ENCODE assay signal across 9 cellular contexts in the genomic region with DNA sequence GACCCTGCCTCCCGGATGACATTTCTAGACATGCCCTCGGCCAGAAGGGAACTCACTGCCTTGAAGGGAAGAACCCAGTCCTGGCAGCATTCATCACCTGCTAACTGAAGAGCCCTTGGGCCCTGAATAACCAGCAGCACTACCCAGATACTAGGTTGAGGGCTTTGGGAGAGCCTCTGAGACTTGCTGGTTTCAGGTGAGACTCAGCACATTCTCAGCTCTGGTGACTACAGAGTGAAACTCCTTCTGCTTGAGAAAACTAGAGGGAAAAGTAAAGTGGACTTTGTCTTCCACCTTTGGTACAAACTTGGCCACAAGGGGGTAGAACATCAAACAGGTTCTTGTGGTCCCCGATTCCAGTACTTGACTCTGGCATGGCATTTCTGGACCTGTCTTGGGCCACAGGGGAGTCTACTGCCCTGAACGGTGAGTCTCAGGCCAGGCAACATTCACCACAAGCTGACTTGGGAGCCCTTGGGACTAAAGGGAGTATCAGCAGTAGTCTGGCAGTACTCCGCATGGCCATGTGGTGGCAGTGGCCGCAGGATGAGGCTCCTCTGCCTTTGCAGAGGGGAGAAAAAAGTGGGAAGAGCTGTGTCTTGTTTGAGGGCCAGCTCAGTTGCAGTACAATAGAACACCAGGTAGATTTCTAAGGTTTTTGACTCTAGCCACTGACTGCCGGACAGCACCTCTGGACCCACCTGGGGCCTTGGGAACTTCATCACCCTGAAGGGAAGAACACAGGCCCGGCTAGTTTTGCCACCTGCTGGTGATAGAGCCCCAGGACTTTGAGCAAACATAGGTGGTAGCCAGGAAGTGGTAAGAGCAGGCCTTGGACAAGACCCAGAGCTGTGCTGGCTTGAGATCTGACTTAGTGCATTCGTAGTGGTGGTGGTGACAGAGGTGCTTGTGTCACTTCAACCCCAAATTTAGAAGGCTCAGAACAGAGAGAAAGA.
DNase-seq lines count a peak whose midpoint lies in the region; ATAC-seq and TF ChIP-seq lines count a peak whose summit lies in the region.
"Had no signal": no experiment of that assay in that cellular context is flagged by ENCODE, and none has a peak within 500 bp of the region (broad histone marks: within the 10 kb centered on the region; RNA-seq: fewer than 3 reads in every experiment).

No MANE protein-coding gene starts in this region.

- H3K36me3 Mint-ChIP-seq in activated CD8-positive, alpha-beta T cell treated with anti-CD3 and anti-CD28 coated beads for 36 hours (ENCODE audit: low read depth), result no peaks in the 10 kb centered on the region
- no peaks in the 10 kb centered on the region for H3K36me3 Mint-ChIP-seq in activated CD8-positive, alpha-beta T cell treated with anti-CD3 and anti-CD28 coated beads, Interleukin-2, amount 10 ng/mL, durations not matched to agents 7 days and 5 days (ENCODE audit: low read depth)

- WGBS in psoas muscle, 3 donors, result 54 to 77% (median 62%) methylated on average over 7 to 9 of the region's 9 CpGs

- intact Hi-C loops in activated CD8-positive, alpha-beta T cell treated with anti-CD3 and anti-CD28 coated beads for 36 hours (cut with micrococcal nuclease), result no loop called here
- intact Hi-C loops in psoas muscle (cut with DNase I), result no loop called here

- peaks cover 2% of the 10 kb centered on the region for H3K9me3 Mint-ChIP-seq in activated CD8-positive, alpha-beta T cell treated with anti-CD3 and anti-CD28 coated beads for 36 hours
- peaks cover 8% of the 10 kb centered on the region for H3K9me3 Mint-ChIP-seq in activated CD8-positive, alpha-beta T cell treated with anti-CD3 and anti-CD28 coated beads, Interleukin-2, amount 10 ng/mL, durations not matched to agents 7 days and 5 days (ENCODE audit: insufficient read depth)

- no peaks in the 10 kb centered on the region for H3K4me1 ChIP-seq in psoas muscle

- no peaks in the 10 kb centered on the region for H3K27me3 Mint-ChIP-seq in activated CD8-positive, alpha-beta T cell treated with anti-CD3 and anti-CD28 coated beads for 36 hours
- no peaks in the 10 kb centered on the region for H3K27me3 Mint-ChIP-seq in activated CD8-positive, alpha-beta T cell treated with anti-CD3 and anti-CD28 coated beads, Interleukin-2, amount 10 ng/mL, durations not matched to agents 7 days and 5 days (ENCODE audit: low read depth)

- H3K9me3 ChIP-seq in psoas muscle, result no peaks in the 10 kb centered on the region

- no peak for ATAC-seq in activated CD8-positive, alpha-beta T cell treated with anti-CD3 and anti-CD28 coated beads for 36 hours
- no peak for ATAC-seq in activated CD8-positive, alpha-beta T cell treated with anti-CD3 and anti-CD28 coated beads, Interleukin-2, amount 10 ng/mL, durations not matched to agents 7 days and 5 days
- no peak for ATAC-seq in psoas muscle

- POLR2A ChIA-PET in activated CD8-positive, alpha-beta T cell treated with anti-CD3 and anti-CD28 coated beads for 36 hours (lab: Charles Lee), result no interaction called here
- POLR2A ChIA-PET in activated CD8-positive, alpha-beta T cell treated with anti-CD3 and anti-CD28 coated beads, Interleukin-2, amount 10 ng/mL, durations not matched to agents 7 days and 5 days (lab: Charles Lee), result no interaction called here

- DNase-seq in activated CD8-positive, alpha-beta T cell treated with anti-CD3 and anti-CD28 coated beads for 36 hours, result peak; percentile 3
- no peak for DNase-seq in activated CD8-positive, alpha-beta T cell treated with anti-CD3 and anti-CD28 coated beads, Interleukin-2, amount 10 ng/mL, durations not matched to agents 7 days and 5 days
- DNase-seq in NCI-H1092 (lab: John Stamatoyannopoulos, UW), result peak; percentile 6
- DNase-seq in dermis blood vessel endothelial cell, result peak; percentile 51
- DNase-seq in psoas muscle, result no peak
- DNase-seq in NCI-H2171 (lab: John Stamatoyannopoulos, UW), result no peak
- no peak for DNase-seq in NCI-H446 treated with DMSO at 0.1 percent for 48 hours (lab: John Stamatoyannopoulos, UW)
- no peak for DNase-seq in activated naive CD4-positive, alpha-beta T cell treated with anti-CD3 and anti-CD28 coated beads, Interleukin-2, amount 50 U/mL, for 16 hours

- H3K27ac Mint-ChIP-seq in activated CD8-positive, alpha-beta T cell treated with anti-CD3 and anti-CD28 coated beads for 36 hours, result no peak overlapping the region
- no peak overlapping the region for H3K27ac Mint-ChIP-seq in activated CD8-positive, alpha-beta T cell treated with anti-CD3 and anti-CD28 coated beads, Interleukin-2, amount 10 ng/mL, durations not matched to agents 7 days and 5 days

- peaks cover 0 to 8% (median 0%) of the 10 kb centered on the region in 3 donors for H3K27me3 ChIP-seq in psoas muscle (ENCODE audit: insufficient read depth in 3 of 3, low read length in 2 of 3)

- H3K36me3 ChIP-seq in psoas muscle (ENCODE audit: insufficient read depth in 1 of 2, low read depth in 1 of 2), result no peaks in the 10 kb centered on the region

- H3K27ac ChIP-seq in psoas muscle, result no peak overlapping the region
- H3K27ac ChIP-seq: epithelial cell of prostate had no signal

- CTCF ChIA-PET in activated CD8-positive, alpha-beta T cell treated with anti-CD3 and anti-CD28 coated beads for 36 hours (lab: Charles Lee), result interaction anchor here (1.1 kb wide), 1 partner anchor 9 kb away, joined by 4 read pairs; no protein-coding TSS in a partner anchor
- CTCF ChIA-PET in activated CD8-positive, alpha-beta T cell treated with anti-CD3 and anti-CD28 coated beads, Interleukin-2, amount 10 ng/mL, durations not matched to agents 7 days and 5 days (lab: Charles Lee), result no interaction called here

- H3K4me3 Mint-ChIP-seq in activated CD8-positive, alpha-beta T cell treated with anti-CD3 and anti-CD28 coated beads for 36 hours, result no peak overlapping the region
- no peak overlapping the region for H3K4me3 Mint-ChIP-seq in activated CD8-positive, alpha-beta T cell treated with anti-CD3 and anti-CD28 coated beads, Interleukin-2, amount 10 ng/mL, durations not matched to agents 7 days and 5 days

- no peak for TF ChIP-seq CTCF in activated CD8-positive, alpha-beta T cell treated with anti-CD3 and anti-CD28 coated beads for 36 hours (IDR thresholded peaks at IDR 0.05)
- peak; percentile 18 for TF ChIP-seq CTCF in psoas muscle (IDR thresholded peaks at IDR 0.05)

- no peak overlapping the region for H3K4me3 ChIP-seq in psoas muscle

- H3K4me1 Mint-ChIP-seq in activated CD8-positive, alpha-beta T cell treated with anti-CD3 and anti-CD28 coated beads for 36 hours (ENCODE audit: low read depth), result no peaks in the 10 kb centered on the region
- no peaks in the 10 kb centered on the region for H3K4me1 Mint-ChIP-seq in activated CD8-positive, alpha-beta T cell treated with anti-CD3 and anti-CD28 coated beads, Interleukin-2, amount 10 ng/mL, durations not matched to agents 7 days and 5 days (ENCODE audit: low read depth)

Comparison
In these comparisons a context has a peak if more than half of its experiments do, and no peak if none do; other contexts are left out.
1. DNase-seq: peak in activated CD8-positive, alpha-beta T cell treated with anti-CD3 and anti-CD28 coated beads for 36 hours (single experiment), NCI-H1092 (single experiment) and dermis blood vessel endothelial cell (single experiment); none in activated CD8-positive, alpha-beta T cell treated with anti-CD3 and anti-CD28 coated beads, Interleukin-2, amount 10 ng/mL, durations not matched to agents 7 days and 5 days (single experiment), psoas muscle (0 of 2), NCI-H2171 (single experiment), NCI-H446 treated with DMSO at 0.1 percent for 48 hours (single experiment) and activated naive CD4-positive, alpha-beta T cell treated with anti-CD3 and anti-CD28 coated beads, Interleukin-2, amount 50 U/mL, for 16 hours (single experiment).